ENCODE assay signal across 36 cellular contexts in the genomic region with DNA sequence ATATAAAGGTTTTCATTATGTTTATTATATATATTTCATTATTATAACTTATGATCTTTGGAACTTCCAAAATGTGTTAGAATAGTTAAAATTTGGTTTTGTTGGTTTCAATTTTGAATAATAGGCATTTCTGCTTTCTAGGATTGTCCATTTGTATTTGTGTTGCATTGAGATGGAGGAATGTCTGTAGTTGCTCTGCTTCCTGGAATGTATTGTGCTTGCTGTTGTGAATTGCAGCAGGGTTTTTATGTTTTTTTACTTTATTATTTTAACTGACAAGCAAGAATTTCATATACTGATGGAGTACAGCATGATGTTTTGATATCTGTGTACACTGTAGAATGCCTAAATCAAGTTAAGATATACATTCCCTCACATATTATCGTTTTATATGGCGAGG.
"Had no signal": no experiment of that assay in that cellular context is flagged by ENCODE, and none has a peak within 500 bp of the region (broad histone marks: within the 10 kb centered on the region; RNA-seq: fewer than 3 reads in every experiment).

No MANE protein-coding gene starts in this region.

- H2AFZ ChIP-seq: hepatocyte had no signal

- H3K27ac ChIP-seq: adrenal gland, body of pancreas, esophagus muscularis mucosa, foreskin keratinocyte, gastrocnemius medialis, heart right ventricle, hepatocyte, WERI-Rb-1 had no signal

- ATAC-seq: activated CD4-positive, alpha-beta T cell treated with anti-CD3 and anti-CD28 coated beads for 36 hours; activated CD8-positive, alpha-beta memory T cell treated with anti-CD3 and anti-CD28 coated beads, Interleukin-2, amount 10 ng/mL, durations not matched to agents 7 days and 5 days; activated CD8-positive, alpha-beta T cell treated with anti-CD3 and anti-CD28 coated beads, Interleukin-2, amount 10 ng/mL, durations not matched to agents 7 days and 5 days; activated naive CD8-positive, alpha-beta T cell treated with anti-CD3 and anti-CD28 coated beads, Interleukin-2, amount 50 U/mL, for 24 hours; body of pancreas; effector memory CD8-positive, alpha-beta T cell; foreskin keratinocyte; gastrocnemius medialis; heart right ventricle had no signal

- H3K4me1 ChIP-seq: adrenal gland, body of pancreas, foreskin keratinocyte, gastrocnemius medialis had no signal

- H3K4me3 Mint-ChIP-seq: activated CD4-positive, alpha-beta memory T cell treated with anti-CD3 and anti-CD28 coated beads for 36 hours; activated CD4-positive, alpha-beta T cell treated with anti-CD3 and anti-CD28 coated beads for 36 hours; activated CD4-positive, alpha-beta T cell treated with anti-CD3 and anti-CD28 coated beads, Interleukin-2, amount 10 ng/mL, durations not matched to agents 24 days and 14 days; activated CD8-positive, alpha-beta memory T cell treated with anti-CD3 and anti-CD28 coated beads, Interleukin-2, amount 10 ng/mL, durations not matched to agents 7 days and 5 days; activated CD8-positive, alpha-beta T cell treated with anti-CD3 and anti-CD28 coated beads, Interleukin-2, amount 10 ng/mL, durations not matched to agents 7 days and 5 days; activated naive CD4-positive, alpha-beta T cell treated with anti-CD3 and anti-CD28 coated beads for 36 hours; activated naive CD4-positive, alpha-beta T cell treated with anti-CD3 and anti-CD28 coated beads, Interleukin-2, amount 50 U/mL, for 24 hours; activated naive CD8-positive, alpha-beta T cell treated with anti-CD3 and anti-CD28 coated beads for 36 hours; activated naive CD8-positive, alpha-beta T cell treated with anti-CD3 and anti-CD28 coated beads, Interleukin-2, amount 50 U/mL, for 24 hours; activated T-helper 1 cell treated with anti-CD3 and anti-CD28 coated beads, Interleukin-12 subunit alpha, Interleukin-12 subunit beta, Interleukin-2, Interleukin-4 antibody, amounts not matched to agents 30 ng/mL and 10 ng/mL and 1 ng/mL, durations not matched to agents 14 hours and 24 hours and 36 hours; effector memory CD8-positive, alpha-beta T cell; T-helper 2 cell treated with Interferon-gamma antibody and Interleukin-4, amounts not matched to agents 5 μg/mL and 100 μg/mL, for 36 hours had no signal

- H3K36me3 ChIP-seq: adrenal gland, esophagus muscularis mucosa, gastrocnemius medialis, heart right ventricle, WERI-Rb-1 had no signal

- H3K27ac Mint-ChIP-seq: activated CD4-positive, alpha-beta memory T cell treated with anti-CD3 and anti-CD28 coated beads for 36 hours; activated CD4-positive, alpha-beta T cell treated with anti-CD3 and anti-CD28 coated beads for 36 hours; activated CD4-positive, alpha-beta T cell treated with anti-CD3 and anti-CD28 coated beads, Interleukin-2, amount 10 ng/mL, durations not matched to agents 24 days and 14 days; activated CD8-positive, alpha-beta memory T cell treated with anti-CD3 and anti-CD28 coated beads, Interleukin-2, amount 10 ng/mL, durations not matched to agents 7 days and 5 days; activated CD8-positive, alpha-beta T cell treated with anti-CD3 and anti-CD28 coated beads, Interleukin-2, amount 10 ng/mL, durations not matched to agents 7 days and 5 days; activated naive CD4-positive, alpha-beta T cell treated with anti-CD3 and anti-CD28 coated beads for 36 hours; activated naive CD4-positive, alpha-beta T cell treated with anti-CD3 and anti-CD28 coated beads, Interleukin-2, amount 50 U/mL, for 24 hours; activated naive CD8-positive, alpha-beta T cell treated with anti-CD3 and anti-CD28 coated beads for 36 hours; activated naive CD8-positive, alpha-beta T cell treated with anti-CD3 and anti-CD28 coated beads, Interleukin-2, amount 50 U/mL, for 24 hours; activated T-helper 1 cell treated with anti-CD3 and anti-CD28 coated beads, Interleukin-12 subunit alpha, Interleukin-12 subunit beta, Interleukin-2, Interleukin-4 antibody, amounts not matched to agents 30 ng/mL and 10 ng/mL and 1 ng/mL, durations not matched to agents 14 hours and 24 hours and 36 hours; activated T-helper 2 cell treated with anti-CD3 and anti-CD28 coated beads, Interferon-gamma antibody, Interleukin-2, Interleukin-4, amounts not matched to agents 10 μg/mL and 5 μg/mL and 100 μg/mL, durations not matched to agents 14 hours and 24 hours and 36 hours; effector memory CD8-positive, alpha-beta T cell; T-helper 2 cell treated with Interferon-gamma antibody and Interleukin-4, amounts not matched to agents 5 μg/mL and 100 μg/mL, for 36 hours had no signal

- H3K4me3 ChIP-seq: adrenal gland, body of pancreas, esophagus muscularis mucosa, gastrocnemius medialis, heart right ventricle, hepatocyte had no signal

- H3K9me3 ChIP-seq: adrenal gland, body of pancreas, esophagus muscularis mucosa, gastrocnemius medialis, heart right ventricle had no signal

- H3K4me1 Mint-ChIP-seq: activated CD4-positive, alpha-beta T cell treated with anti-CD3 and anti-CD28 coated beads for 36 hours; activated CD4-positive, alpha-beta T cell treated with anti-CD3 and anti-CD28 coated beads, Interleukin-2, amount 10 ng/mL, durations not matched to agents 24 days and 14 days; activated naive CD4-positive, alpha-beta T cell treated with anti-CD3 and anti-CD28 coated beads, Interleukin-2, amount 50 U/mL, for 24 hours; activated naive CD8-positive, alpha-beta T cell treated with anti-CD3 and anti-CD28 coated beads for 36 hours; activated naive CD8-positive, alpha-beta T cell treated with anti-CD3 and anti-CD28 coated beads, Interleukin-2, amount 50 U/mL, for 24 hours had no signal

- H3K36me3 Mint-ChIP-seq: activated CD4-positive, alpha-beta memory T cell treated with anti-CD3 and anti-CD28 coated beads for 36 hours; activated CD8-positive, alpha-beta memory T cell treated with anti-CD3 and anti-CD28 coated beads, Interleukin-2, amount 10 ng/mL, durations not matched to agents 7 days and 5 days; activated naive CD4-positive, alpha-beta T cell treated with anti-CD3 and anti-CD28 coated beads, Interleukin-2, amount 50 U/mL, for 24 hours; activated naive CD8-positive, alpha-beta T cell treated with anti-CD3 and anti-CD28 coated beads for 36 hours had no signal

- H3K4me2 ChIP-seq: hepatocyte had no signal

- H3K79me2 ChIP-seq: hepatocyte had no signal

- DNase-seq: activated CD4-positive, alpha-beta memory T cell treated with anti-CD3 and anti-CD28 coated beads for 36 hours; activated CD4-positive, alpha-beta T cell treated with anti-CD3 and anti-CD28 coated beads for 36 hours; activated CD4-positive, alpha-beta T cell treated with anti-CD3 and anti-CD28 coated beads, Interleukin-2, amount 10 ng/mL, durations not matched to agents 24 days and 14 days; activated CD4-positive, CD25-positive, alpha-beta regulatory T cell; activated CD4-positive, CD25-positive, alpha-beta regulatory T cell treated with anti-CD3 and anti-CD28 coated beads, Interleukin-2, amount 50 U/mL, for 72 hours; activated CD8-positive, alpha-beta memory T cell treated with anti-CD3 and anti-CD28 coated beads, Interleukin-2, amount 10 ng/mL, durations not matched to agents 7 days and 5 days; activated CD8-positive, alpha-beta memory T cell treated with anti-CD3 and anti-CD28 coated beads, Interleukin-2, amount 50 U/mL, for 4 hours; activated CD8-positive, alpha-beta T cell treated with anti-CD3 and anti-CD28 coated beads, Interleukin-2, amount 10 ng/mL, durations not matched to agents 7 days and 5 days; activated effector memory CD4-positive, alpha-beta T cell treated with anti-CD3 and anti-CD28 coated beads, Interleukin-2, amount 50 U/mL, for 16 hours; activated naive CD4-positive, alpha-beta T cell treated with anti-CD3 and anti-CD28 coated beads for 36 hours; activated naive CD8-positive, alpha-beta T cell treated with anti-CD3 and anti-CD28 coated beads for 36 hours; activated naive CD8-positive, alpha-beta T cell treated with anti-CD3 and anti-CD28 coated beads, Interleukin-2, amount 50 U/mL, for 24 hours; activated T-cell treated with anti-CD3 and anti-CD28 coated beads, Interleukin-2, amount 50 U/mL, for 1 hour; activated T-cell treated with anti-CD3 and anti-CD28 coated beads, Interleukin-2, amount 50 U/mL, for 48 hours; adrenal gland; amygdala; aorta; body of pancreas; caudate nucleus; cortex of kidney; dermis blood vessel endothelial cell; effector CD4-positive, alpha-beta T cell; effector memory CD8-positive, alpha-beta T cell; erythroblast; foreskin keratinocyte; gastrocnemius medialis; heart right ventricle; T1000; WERI-Rb-1 had no signal

- H3K27me3 ChIP-seq: adrenal gland, body of pancreas, foreskin keratinocyte, gastrocnemius medialis, heart right ventricle, hepatocyte had no signal

- H3K9me3 Mint-ChIP-seq: activated CD4-positive, alpha-beta T cell treated with anti-CD3 and anti-CD28 coated beads, Interleukin-2, amount 10 ng/mL, durations not matched to agents 24 days and 14 days; activated naive CD4-positive, alpha-beta T cell treated with anti-CD3 and anti-CD28 coated beads for 36 hours; activated naive CD4-positive, alpha-beta T cell treated with anti-CD3 and anti-CD28 coated beads, Interleukin-2, amount 50 U/mL, for 24 hours; activated naive CD8-positive, alpha-beta T cell treated with anti-CD3 and anti-CD28 coated beads for 36 hours; activated naive CD8-positive, alpha-beta T cell treated with anti-CD3 and anti-CD28 coated beads, Interleukin-2, amount 50 U/mL, for 24 hours; activated T-helper 1 cell treated with anti-CD3 and anti-CD28 coated beads, Interleukin-12 subunit alpha, Interleukin-12 subunit beta, Interleukin-2, Interleukin-4 antibody, amounts not matched to agents 30 ng/mL and 10 ng/mL and 1 ng/mL, durations not matched to agents 14 hours and 24 hours and 36 hours; activated T-helper 2 cell treated with anti-CD3 and anti-CD28 coated beads, Interferon-gamma antibody, Interleukin-2, Interleukin-4, amounts not matched to agents 10 μg/mL and 5 μg/mL and 100 μg/mL, durations not matched to agents 14 hours and 24 hours and 36 hours; effector memory CD8-positive, alpha-beta T cell; T-helper 2 cell treated with Interferon-gamma antibody and Interleukin-4, amounts not matched to agents 5 μg/mL and 100 μg/mL, for 36 hours had no signal

- FAIRE-seq: colon had no signal
